9 cellular contexts compared by ENCODE assay signal in genomic region chr12:106704081-106704480, GRCh38.
"Had no signal": no experiment of that assay in that cellular context is flagged by ENCODE, and none has a peak within 500 bp of the region (broad histone marks: within the 10 kb centered on the region; RNA-seq: fewer than 3 reads in every experiment).

No MANE protein-coding gene starts in this region.

- ATAC-seq: activated naive CD8-positive, alpha-beta T cell treated with anti-CD3 and anti-CD28 coated beads, Interleukin-2, amount 50 U/mL, for 24 hours; psoas muscle; stimulated activated naive CD8-positive, alpha-beta T cell treated with anti-CD3 and anti-CD28 coated beads, Interleukin-15, amount 100 ng/mL, for 72 hours had no signal

- DNase-seq: activated CD4-positive, CD25-positive, alpha-beta regulatory T cell; activated naive CD4-positive, alpha-beta T cell treated with anti-CD3 and anti-CD28 coated beads for 36 hours; activated naive CD8-positive, alpha-beta T cell treated with anti-CD3 and anti-CD28 coated beads, Interleukin-2, amount 50 U/mL, for 24 hours; erythroblast; midbrain; psoas muscle; sigmoid colon; stimulated activated CD4-positive, alpha-beta T cell treated with anti-CD3 and anti-CD28 coated beads, Interleukin-1b, Interleukin-23, amount 100 ng/mL, for 48 hours; stimulated activated naive CD8-positive, alpha-beta T cell treated with anti-CD3 and anti-CD28 coated beads, Interleukin-15, amount 100 ng/mL, for 72 hours had no signal
